Comparison of ENCODE assay signal across 9 cellular contexts in the genomic region with DNA sequence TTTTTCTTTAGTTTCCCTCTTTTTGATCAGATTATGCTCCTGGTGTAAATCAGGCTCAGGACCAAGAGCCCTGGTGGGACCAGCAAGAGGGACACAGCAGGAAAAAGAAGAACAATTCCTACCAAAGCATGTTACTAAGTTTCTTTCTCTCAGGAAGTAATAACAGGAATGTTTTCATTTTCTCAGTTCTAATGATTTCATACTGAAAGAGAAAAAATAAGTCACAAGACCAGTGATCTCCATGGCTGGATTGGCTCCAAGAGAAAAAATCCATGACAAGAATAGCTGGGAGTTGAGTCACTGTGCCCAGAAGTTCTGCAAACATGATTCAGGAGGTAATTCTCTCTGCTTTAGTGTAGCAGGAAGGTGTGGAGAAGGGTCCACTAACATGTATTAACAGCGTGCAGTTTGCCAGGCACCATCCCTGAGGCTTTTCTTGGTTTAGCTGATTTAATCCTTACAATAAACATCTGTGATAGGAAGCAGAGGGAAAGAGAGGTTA. TPM values are rescaled to one million over a fixed set of nuclear protein-coding genes. Genes with fewer than 3 reads are reported as not detected.
A peak's percentile ranks its signal among the peaks of the same experiment; 100 is the strongest.
DNase-seq lines count a peak whose midpoint lies in the region; ATAC-seq and FAIRE-seq lines count a peak whose summit lies in the region.
"Had no signal": no experiment of that assay in that cellular context is flagged by ENCODE, and none has a peak within 500 bp of the region (broad histone marks: within the 10 kb centered on the region; RNA-seq: fewer than 3 reads in every experiment).

No MANE protein-coding gene starts in this region.

- no peak overlapping the region for H3K4ac ChIP-seq in mesenchymal stem cell (ENCODE audit: low read depth in 1 of 2, low read length in 2 of 2)

- no peak overlapping the region for H4K8ac ChIP-seq in mesenchymal stem cell (ENCODE audit: low read length)

- H3K18ac ChIP-seq in mesenchymal stem cell (ENCODE audit: low read depth in 1 of 2, low read length in 2 of 2) = no peak overlapping the region

- no peak overlapping the region for H2BK120ac ChIP-seq in mesenchymal stem cell (ENCODE audit: low read depth, low read length)

- DNase-seq in DMS 273 (lab: John Stamatoyannopoulos, UW; ENCODE audit: unreplicated experiment) (peak; percentile 20), DMS 273 treated with DMSO at 0.1 percent for 48 hours (lab: John Stamatoyannopoulos, UW) (no peak), dermis microvascular lymphatic vessel endothelial cell (ENCODE audit: low read depth in 2 of 2) (peak; percentile 97 to 98), mesenchymal stem cell (peak; percentile 94), urothelium cell line (ENCODE audit: low spot score) (peak; percentile 76), DMS153 treated with DMSO at 0.1 percent for 48 hours (lab: John Stamatoyannopoulos, UW; ENCODE audit: unreplicated experiment) (no peak), activated gamma-delta T cell (lab: John Stamatoyannopoulos, UW) (no peak)

- H3K23ac ChIP-seq in mesenchymal stem cell (ENCODE audit: low read length in 2 of 2) = no peak overlapping the region

- WGBS in mesenchymal stem cell = no CpG with 5 or more reads among the region's 1 CpG

- peaks cover 3% of the 10 kb centered on the region for H3K4me1 ChIP-seq in mesenchymal stem cell (ENCODE audit: control insufficient read depth, insufficient read depth, low read depth, low read length)

- ATAC-seq in GM19397 (IDR thresholded peaks at IDR 0.05; ENCODE audit: unreplicated experiment) = no peak

- H3K4me3 ChIP-seq in mesenchymal stem cell (ENCODE audit: insufficient read depth in 1 of 2, low read depth in 1 of 2, low read length in 2 of 2) = peak overlapping the region in 1 of 2 experiments; percentile 15

- H3K79me1 ChIP-seq in mesenchymal stem cell (replicated peaks; ENCODE audit: low read length, poor library complexity, severe bottlenecking) = no peaks in the 10 kb centered on the region

- no peak overlapping the region for H4K91ac ChIP-seq in mesenchymal stem cell (ENCODE audit: low read length)

- no peak overlapping the region for H3K14ac ChIP-seq in mesenchymal stem cell (ENCODE audit: low read length in 2 of 2)

- no peaks in the 10 kb centered on the region for H3K27me3 ChIP-seq in mesenchymal stem cell (ENCODE audit: control insufficient read depth in 1 of 2, insufficient read depth in 1 of 2, low read length in 2 of 2)

- H2AK5ac ChIP-seq in mesenchymal stem cell (ENCODE audit: low read length, severe bottlenecking) = no peak overlapping the region

- no peak overlapping the region for H2BK15ac ChIP-seq in mesenchymal stem cell (ENCODE audit: low read depth, poor library complexity, severe bottlenecking)

- H3K9ac ChIP-seq in mesenchymal stem cell (ENCODE audit: low read length) = peak overlapping the region; percentile 93

- H3K9me3 ChIP-seq in mesenchymal stem cell (ENCODE audit: control insufficient read depth, low read length) = no peaks in the 10 kb centered on the region

- H3K4me2 ChIP-seq in mesenchymal stem cell (ENCODE audit: low read length, poor library complexity, severe bottlenecking) = no peak overlapping the region

- H2AFZ ChIP-seq in mesenchymal stem cell (ENCODE audit: low read depth, low read length) = no peak overlapping the region

- H3K36me3 ChIP-seq in mesenchymal stem cell (ENCODE audit: control insufficient read depth in 1 of 2, insufficient read depth in 2 of 2, low read depth in 1 of 2, low read length in 2 of 2) = no peaks in the 10 kb centered on the region

- H2BK12ac ChIP-seq in mesenchymal stem cell (ENCODE audit: low read length in 2 of 2) = no peak overlapping the region

- peak overlapping the region; percentile 87 for H3K27ac ChIP-seq in mesenchymal stem cell (ENCODE audit: low read length, poor library complexity, severe bottlenecking)
- H3K27ac ChIP-seq: 22Rv1 had no signal

- FAIRE-seq in urothelium cell line (lab: Jason Lieb, UNC) = no peak

- H2BK5ac ChIP-seq in mesenchymal stem cell (ENCODE audit: low read depth, low read length, poor library complexity, severe bottlenecking) = peak overlapping the region; percentile 79

RNA-seq across cellular contexts. Expression of gene IFIT2, which starts 23.8 kb away (rescaled TPM):
- total RNA-seq in dermis microvascular lymphatic vessel endothelial cell = 6.5 and 27.3 TPM in 2 replicates
- polyA plus RNA-seq in mesenchymal stem cell (2013, experiment 1 of 2) = 4.6 TPM
- 4.7 TPM for polyA plus RNA-seq in mesenchymal stem cell (2013, experiment 2 of 2)

RNA-seq across cellular contexts. Expression of gene LIPA, which starts 26.5 kb away (rescaled TPM):
- 62.5 and 142 TPM in 2 replicates for total RNA-seq in dermis microvascular lymphatic vessel endothelial cell
- 180 TPM for polyA plus RNA-seq in mesenchymal stem cell (2013, experiment 1 of 2)
- polyA plus RNA-seq in mesenchymal stem cell (2013, experiment 2 of 2) = 188 TPM

RNA-seq across cellular contexts. Expression of gene IFIT3, which starts 49.7 kb away (rescaled TPM):
- 7.3 and 15.7 TPM in 2 replicates for total RNA-seq in dermis microvascular lymphatic vessel endothelial cell
- polyA plus RNA-seq in mesenchymal stem cell (2013, experiment 1 of 2) = 29.1 TPM
- 30.3 TPM for polyA plus RNA-seq in mesenchymal stem cell (2013, experiment 2 of 2)

Comparison
In these comparisons a context has a peak if more than half of its experiments do, and no peak if none do; other contexts are left out.
1. DNase-seq: peak in DMS 273 (single experiment), dermis microvascular lymphatic vessel endothelial cell (2 of 2), mesenchymal stem cell (single experiment) and urothelium cell line (single experiment); none in DMS 273 treated with DMSO at 0.1 percent for 48 hours (single experiment), DMS153 treated with DMSO at 0.1 percent for 48 hours (single experiment) and activated gamma-delta T cell (single experiment).